In the genomic region with DNA sequence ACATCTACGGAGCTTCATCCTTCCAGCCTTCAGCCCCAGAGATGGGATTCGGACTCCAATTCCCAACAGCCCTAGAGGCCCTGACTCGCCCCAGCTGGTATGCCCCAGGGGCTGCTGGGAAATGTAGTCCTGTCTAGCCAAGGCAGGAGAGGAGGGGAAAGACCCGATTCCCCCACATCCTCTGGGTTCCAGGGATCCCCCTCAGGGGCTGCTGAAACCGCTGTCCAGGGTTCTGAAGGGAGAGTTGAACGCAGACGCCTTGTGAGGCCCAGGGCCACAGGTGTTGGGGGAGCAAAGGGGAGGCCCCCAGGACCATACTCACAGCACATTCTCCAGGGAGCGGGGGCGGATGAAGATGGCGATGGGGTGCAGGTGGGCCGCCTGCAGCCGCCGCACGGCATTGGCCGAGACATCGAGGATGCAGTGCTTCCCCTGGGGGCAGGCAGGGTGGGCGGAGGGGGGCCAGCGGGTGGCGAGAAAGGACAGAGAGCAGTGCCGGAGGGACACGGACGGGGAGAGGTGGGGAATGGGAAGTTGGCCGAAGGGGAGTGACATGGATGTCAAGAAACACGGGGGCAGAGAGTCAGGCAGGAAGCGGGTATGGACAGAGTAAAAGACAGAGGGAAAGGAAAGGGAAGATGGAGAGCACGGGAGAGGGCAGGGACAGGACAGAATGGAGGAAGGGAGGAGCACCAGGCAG, we compare ENCODE assay signal across 1 cellular context.
TF ChIP-seq lines count a peak whose summit lies in the region.

No MANE protein-coding gene starts in this region.

TF ChIP-seq in A549, 52 proteins besides CTCF, POLR2A, EP300 and RAD21 (continued from another document):
- TF ChIP-seq, protein P1, sequence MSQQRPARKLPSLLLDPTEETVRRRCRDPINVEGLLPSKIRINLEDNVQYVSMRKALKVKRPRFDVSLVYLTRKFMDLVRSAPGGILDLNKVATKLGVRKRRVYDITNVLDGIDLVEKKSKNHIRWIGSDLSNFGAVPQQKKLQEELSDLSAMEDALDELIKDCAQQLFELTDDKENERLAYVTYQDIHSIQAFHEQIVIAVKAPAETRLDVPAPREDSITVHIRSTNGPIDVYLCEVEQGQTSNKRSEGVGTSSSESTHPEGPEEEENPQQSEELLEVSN (IDR thresholded peaks at IDR 0.05; ENCODE audit: borderline replicate concordance, low read depth) = no peak
- TF ChIP-seq HOXB13 (CRISPR knock-in tag; IDR thresholded peaks at IDR 0.05; ENCODE audit: low read depth) = no peak
- no peak for TF ChIP-seq RARB (CRISPR knock-in tag; IDR thresholded peaks at IDR 0.05)
- TF ChIP-seq HEYL (CRISPR knock-in tag; IDR thresholded peaks at IDR 0.05) = no peak
- no peak for TF ChIP-seq MAFK (IDR thresholded peaks at IDR 0.05; ENCODE audit: partially characterized antibody)
- TF ChIP-seq KDM1A (IDR thresholded peaks at IDR 0.05; ENCODE audit: low read depth) = no peak
- no peak for TF ChIP-seq SREBF2 (IDR thresholded peaks at IDR 0.05)
- TF ChIP-seq, protein P2, sequence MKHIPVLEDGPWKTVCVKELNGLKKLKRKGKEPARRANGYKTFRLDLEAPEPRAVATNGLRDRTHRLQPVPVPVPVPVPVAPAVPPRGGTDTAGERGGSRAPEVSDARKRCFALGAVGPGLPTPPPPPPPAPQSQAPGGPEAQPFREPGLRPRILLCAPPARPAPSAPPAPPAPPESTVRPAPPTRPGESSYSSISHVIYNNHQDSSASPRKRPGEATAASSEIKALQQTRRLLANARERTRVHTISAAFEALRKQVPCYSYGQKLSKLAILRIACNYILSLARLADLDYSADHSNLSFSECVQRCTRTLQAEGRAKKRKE (CRISPR knock-in tag; IDR thresholded peaks at IDR 0.05; ENCODE audit: low read depth) = no peak
- no peak for TF ChIP-seq CEBPB (IDR thresholded peaks at IDR 0.05)
- TF ChIP-seq FOSB (CRISPR knock-in tag; IDR thresholded peaks at IDR 0.05) = no peak
- TF ChIP-seq, protein P3, sequence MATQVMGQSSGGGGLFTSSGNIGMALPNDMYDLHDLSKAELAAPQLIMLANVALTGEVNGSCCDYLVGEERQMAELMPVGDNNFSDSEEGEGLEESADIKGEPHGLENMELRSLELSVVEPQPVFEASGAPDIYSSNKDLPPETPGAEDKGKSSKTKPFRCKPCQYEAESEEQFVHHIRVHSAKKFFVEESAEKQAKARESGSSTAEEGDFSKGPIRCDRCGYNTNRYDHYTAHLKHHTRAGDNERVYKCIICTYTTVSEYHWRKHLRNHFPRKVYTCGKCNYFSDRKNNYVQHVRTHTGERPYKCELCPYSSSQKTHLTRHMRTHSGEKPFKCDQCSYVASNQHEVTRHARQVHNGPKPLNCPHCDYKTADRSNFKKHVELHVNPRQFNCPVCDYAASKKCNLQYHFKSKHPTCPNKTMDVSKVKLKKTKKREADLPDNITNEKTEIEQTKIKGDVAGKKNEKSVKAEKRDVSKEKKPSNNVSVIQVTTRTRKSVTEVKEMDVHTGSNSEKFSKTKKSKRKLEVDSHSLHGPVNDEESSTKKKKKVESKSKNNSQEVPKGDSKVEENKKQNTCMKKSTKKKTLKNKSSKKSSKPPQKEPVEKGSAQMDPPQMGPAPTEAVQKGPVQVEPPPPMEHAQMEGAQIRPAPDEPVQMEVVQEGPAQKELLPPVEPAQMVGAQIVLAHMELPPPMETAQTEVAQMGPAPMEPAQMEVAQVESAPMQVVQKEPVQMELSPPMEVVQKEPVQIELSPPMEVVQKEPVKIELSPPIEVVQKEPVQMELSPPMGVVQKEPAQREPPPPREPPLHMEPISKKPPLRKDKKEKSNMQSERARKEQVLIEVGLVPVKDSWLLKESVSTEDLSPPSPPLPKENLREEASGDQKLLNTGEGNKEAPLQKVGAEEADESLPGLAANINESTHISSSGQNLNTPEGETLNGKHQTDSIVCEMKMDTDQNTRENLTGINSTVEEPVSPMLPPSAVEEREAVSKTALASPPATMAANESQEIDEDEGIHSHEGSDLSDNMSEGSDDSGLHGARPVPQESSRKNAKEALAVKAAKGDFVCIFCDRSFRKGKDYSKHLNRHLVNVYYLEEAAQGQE (IDR thresholded peaks at IDR 0.05) = peak; percentile 73
- no peak for TF ChIP-seq RFX5 (IDR thresholded peaks at IDR 0.05)
- TF ChIP-seq FOSL2 (IDR thresholded peaks at IDR 0.05) = no peak
- peak; percentile 91 for TF ChIP-seq FOSL2 (CRISPR knock-in tag; IDR thresholded peaks at IDR 0.05)
- no peak for TF ChIP-seq EHF (CRISPR knock-in tag; IDR thresholded peaks at IDR 0.05)
- no peak for TF ChIP-seq POLR2AphosphoS2 (conservative IDR thresholded peaks at IDR 0.05; ENCODE audit: low read length)
- TF ChIP-seq, protein P4, sequence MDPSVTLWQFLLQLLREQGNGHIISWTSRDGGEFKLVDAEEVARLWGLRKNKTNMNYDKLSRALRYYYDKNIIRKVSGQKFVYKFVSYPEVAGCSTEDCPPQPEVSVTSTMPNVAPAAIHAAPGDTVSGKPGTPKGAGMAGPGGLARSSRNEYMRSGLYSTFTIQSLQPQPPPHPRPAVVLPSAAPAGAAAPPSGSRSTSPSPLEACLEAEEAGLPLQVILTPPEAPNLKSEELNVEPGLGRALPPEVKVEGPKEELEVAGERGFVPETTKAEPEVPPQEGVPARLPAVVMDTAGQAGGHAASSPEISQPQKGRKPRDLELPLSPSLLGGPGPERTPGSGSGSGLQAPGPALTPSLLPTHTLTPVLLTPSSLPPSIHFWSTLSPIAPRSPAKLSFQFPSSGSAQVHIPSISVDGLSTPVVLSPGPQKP (IDR thresholded peaks at IDR 0.05; ENCODE audit: low read depth, low read length) = no peak
- no peak for TF ChIP-seq CHD4 (IDR thresholded peaks at IDR 0.05; ENCODE audit: borderline replicate concordance)
- TF ChIP-seq ZFP36 (IDR thresholded peaks at IDR 0.05; ENCODE audit: borderline replicate concordance, partially characterized antibody) = no peak
- TF ChIP-seq, protein P5, sequence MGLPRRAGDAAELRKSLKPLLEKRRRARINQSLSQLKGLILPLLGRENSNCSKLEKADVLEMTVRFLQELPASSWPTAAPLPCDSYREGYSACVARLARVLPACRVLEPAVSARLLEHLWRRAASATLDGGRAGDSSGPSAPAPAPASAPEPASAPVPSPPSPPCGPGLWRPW (IDR thresholded peaks at IDR 0.05) = no peak
